Comparison of ENCODE assay signal across 17 cellular contexts in the genomic region with DNA sequence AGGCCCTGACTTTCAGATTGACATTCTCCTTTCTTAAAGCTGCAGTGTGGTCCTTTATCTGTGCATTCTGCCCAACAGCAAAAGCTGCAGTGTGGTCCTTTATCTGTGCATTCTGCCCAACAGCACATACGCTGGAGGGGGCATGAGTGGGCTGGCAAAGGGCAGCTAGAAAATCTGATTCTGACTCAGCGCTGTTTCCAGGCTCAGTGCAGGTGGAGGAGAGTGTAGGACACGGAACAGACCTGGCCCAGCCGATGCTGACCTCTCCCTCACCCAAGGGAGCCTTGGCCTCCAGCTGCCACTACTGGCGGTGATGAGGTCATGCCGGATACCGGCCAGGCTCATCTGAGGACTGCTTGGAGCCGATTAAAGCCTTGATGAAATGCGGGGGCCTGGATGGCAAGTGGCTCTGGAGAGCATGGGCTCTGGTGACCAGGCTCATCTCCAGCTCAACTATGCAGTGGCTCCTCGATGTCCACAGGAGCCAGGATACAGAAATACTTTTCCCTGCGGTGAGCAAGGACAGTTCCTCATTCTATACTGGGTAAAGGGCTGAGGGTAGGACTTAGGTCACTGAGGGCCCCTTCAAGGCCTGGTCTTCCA.
A peak's percentile ranks its signal among the peaks of the same experiment; 100 is the strongest.
DNase-seq lines count a peak whose midpoint lies in the region; ATAC-seq and TF ChIP-seq lines count a peak whose summit lies in the region.
"Had no signal": no experiment of that assay in that cellular context is flagged by ENCODE, and none has a peak within 500 bp of the region (broad histone marks: within the 10 kb centered on the region; RNA-seq: fewer than 3 reads in every experiment).

No MANE protein-coding gene starts in this region.

- H3K4ac ChIP-seq in neuronal stem cell (ENCODE audit: low read length) = no peak overlapping the region

- H3K79me1 ChIP-seq in neuronal stem cell (ENCODE audit: low read depth, low read length) = no peaks in the 10 kb centered on the region

- H3K27ac ChIP-seq in neuronal stem cell (replicated peaks; ENCODE audit: low read length) = no peak overlapping the region
- H3K27ac ChIP-seq in tibial nerve = no peak overlapping the region
- H3K27ac ChIP-seq: Peyer's patch, skin epidermis had no signal

- peak overlapping the region; percentile 19 for H4K91ac ChIP-seq in neuronal stem cell (ENCODE audit: low read depth, low read length, poor library complexity)

- H3K9ac ChIP-seq in neuronal stem cell (ENCODE audit: low read depth, low read length, poor library complexity) = no peak overlapping the region

- no peaks in the 10 kb centered on the region for H3K36me3 ChIP-seq in neuronal stem cell (replicated peaks in 1 of 2; ENCODE audit: control insufficient read depth in 2 of 2, insufficient read depth in 2 of 2, low read length in 2 of 2)
- H3K36me3 ChIP-seq in tibial nerve = peaks cover 0 to 5% (median 0%) of the 10 kb centered on the region in 3 donors
- H3K36me3 ChIP-seq: Peyer's patch had no signal

- no peak overlapping the region for H2BK12ac ChIP-seq in neuronal stem cell (ENCODE audit: low read length)

- DNase-seq in Daoy (ENCODE audit: low read depth) (peak; percentile 7), fibroblast of mammary gland (ENCODE audit: low read depth) (peak; percentile 51), neuronal stem cell (ENCODE audit: low spot score) (no peak), tibial nerve (ENCODE audit: low spot score in 2 of 2) (no peak)
- DNase-seq in activated naive CD4-positive, alpha-beta T cell (lab: John Stamatoyannopoulos, UW) = no peak
- DNase-seq in stimulated activated CD4-positive, alpha-beta T cell treated with anti-CD3 and anti-CD28 coated beads, Interleukin-12 subunit alpha, Interleukin-12 subunit beta, amount 100 ng/mL, for 4 hours = no peak
- DNase-seq: activated CD4-positive, alpha-beta memory T cell treated with anti-CD3 and anti-CD28 coated beads, Interleukin-2, amount 10 ng/mL, durations not matched to agents 7 days and 5 days; erythroblast; GOT3; IMR-90; mammary epithelial cell; NCI-H1417 treated with DMSO at 0.1 percent for 48 hours; Peyer's patch; T-helper 17 cell had no signal

- no peak overlapping the region for H3K23ac ChIP-seq in neuronal stem cell (ENCODE audit: low read depth, low read length, poor library complexity)

- H2BK5ac ChIP-seq in neuronal stem cell (ENCODE audit: low read length) = no peak overlapping the region

- H2AFZ ChIP-seq in neuronal stem cell (ENCODE audit: low read length) = no peak overlapping the region

- no peak overlapping the region for H2BK15ac ChIP-seq in neuronal stem cell (ENCODE audit: low read length)

- H2BK120ac ChIP-seq in neuronal stem cell (ENCODE audit: low read depth, low read length) = no peak overlapping the region

- TF ChIP-seq CTCF in fibroblast of mammary gland (conservative IDR thresholded peaks at IDR 0.05; ENCODE audit: control insufficient read depth, insufficient read depth, low read depth, low read length) (no peak), tibial nerve (IDR thresholded peaks at IDR 0.05) (no peak)

- no peak overlapping the region for H4K8ac ChIP-seq in neuronal stem cell (ENCODE audit: low read depth, low read length)

- no peak overlapping the region for H3K4me2 ChIP-seq in neuronal stem cell (ENCODE audit: insufficient read depth, low read length, poor library complexity, severe bottlenecking)

- no peak for ATAC-seq in HG03025 (IDR thresholded peaks at IDR 0.05; ENCODE audit: low FRiP score, unreplicated experiment)
- ATAC-seq: T-helper 17 cell had no signal

- no peak overlapping the region for H2AK5ac ChIP-seq in neuronal stem cell (ENCODE audit: low read depth, low read length)

- WGBS in neuronal stem cell (ENCODE audit: extremely low coverage in 2 of 2, insufficient read length in 2 of 2, insufficient replicate concordance in 1 of 2), 2 donors = no CpG with 5 or more reads among the region's 11 CpGs
- WGBS in tibial nerve, 2 donors = 48 to 53% methylated on average over 10 to 11 of the region's 11 CpGs

- H3K27me3 ChIP-seq in neuronal stem cell (ENCODE audit: control insufficient read depth in 3 of 3, insufficient read depth in 3 of 3, low read depth in 1 of 3, low read length in 3 of 3) (no peaks in the 10 kb centered on the region), tibial nerve (peaks cover 0 to 2% of the 10 kb centered on the region in 2 donors)
- H3K27me3 ChIP-seq: Peyer's patch had no signal

- TF ChIP-seq EP300 in tibial nerve (IDR thresholded peaks at IDR 0.05) = no peak

- H3K9me3 ChIP-seq in neuronal stem cell (replicated peaks in 1 of 2; ENCODE audit: control insufficient read depth in 2 of 2, insufficient read depth in 1 of 2, low read depth in 1 of 2, low read length in 2 of 2) = no peaks in the 10 kb centered on the region
- no peaks in the 10 kb centered on the region for H3K9me3 ChIP-seq in tibial nerve
- H3K9me3 ChIP-seq: Peyer's patch had no signal

- H3K18ac ChIP-seq in neuronal stem cell (ENCODE audit: low read length) = peak overlapping the region; percentile 20

- no peak for TF ChIP-seq POLR2A in tibial nerve (IDR thresholded peaks at IDR 0.05)

- H3K14ac ChIP-seq in neuronal stem cell (ENCODE audit: low read length) = no peak overlapping the region

- no peaks in the 10 kb centered on the region for H3K4me1 ChIP-seq in neuronal stem cell (ENCODE audit: control insufficient read depth in 2 of 2, insufficient read depth in 1 of 2, low read depth in 1 of 2, low read length in 2 of 2)
- H3K4me1 ChIP-seq in tibial nerve = peaks cover 0 to 17% (median 7%) of the 10 kb centered on the region in 4 donors
- H3K4me1 ChIP-seq: Peyer's patch had no signal

- H3K4me3 ChIP-seq in fibroblast of mammary gland (ENCODE audit: control insufficient read depth, low read depth, low read length) (no peak overlapping the region), neuronal stem cell (ENCODE audit: low read length in 2 of 2) (no peak overlapping the region), tibial nerve (no peak overlapping the region)
- H3K4me3 ChIP-seq: Peyer's patch, skin epidermis had no signal

TF ChIP-seq in PFSK-1, 5 proteins besides CTCF, POLR2A, EP300 and RAD21:
- peak; percentile 37 for TF ChIP-seq FOXP2 (optimal IDR thresholded peaks at IDR 0.05; ENCODE audit: borderline replicate concordance, extremely low read depth, extremely low read length, insufficient read depth)
- no peak for TF ChIP-seq SIN3A (IDR thresholded peaks at IDR 0.05; ENCODE audit: borderline replicate concordance, insufficient read depth, low read length)
- no peak for TF ChIP-seq POLR2AphosphoS5 (IDR thresholded peaks at IDR 0.05; ENCODE audit: low read depth, low read length)
- TF ChIP-seq, protein P1, sequence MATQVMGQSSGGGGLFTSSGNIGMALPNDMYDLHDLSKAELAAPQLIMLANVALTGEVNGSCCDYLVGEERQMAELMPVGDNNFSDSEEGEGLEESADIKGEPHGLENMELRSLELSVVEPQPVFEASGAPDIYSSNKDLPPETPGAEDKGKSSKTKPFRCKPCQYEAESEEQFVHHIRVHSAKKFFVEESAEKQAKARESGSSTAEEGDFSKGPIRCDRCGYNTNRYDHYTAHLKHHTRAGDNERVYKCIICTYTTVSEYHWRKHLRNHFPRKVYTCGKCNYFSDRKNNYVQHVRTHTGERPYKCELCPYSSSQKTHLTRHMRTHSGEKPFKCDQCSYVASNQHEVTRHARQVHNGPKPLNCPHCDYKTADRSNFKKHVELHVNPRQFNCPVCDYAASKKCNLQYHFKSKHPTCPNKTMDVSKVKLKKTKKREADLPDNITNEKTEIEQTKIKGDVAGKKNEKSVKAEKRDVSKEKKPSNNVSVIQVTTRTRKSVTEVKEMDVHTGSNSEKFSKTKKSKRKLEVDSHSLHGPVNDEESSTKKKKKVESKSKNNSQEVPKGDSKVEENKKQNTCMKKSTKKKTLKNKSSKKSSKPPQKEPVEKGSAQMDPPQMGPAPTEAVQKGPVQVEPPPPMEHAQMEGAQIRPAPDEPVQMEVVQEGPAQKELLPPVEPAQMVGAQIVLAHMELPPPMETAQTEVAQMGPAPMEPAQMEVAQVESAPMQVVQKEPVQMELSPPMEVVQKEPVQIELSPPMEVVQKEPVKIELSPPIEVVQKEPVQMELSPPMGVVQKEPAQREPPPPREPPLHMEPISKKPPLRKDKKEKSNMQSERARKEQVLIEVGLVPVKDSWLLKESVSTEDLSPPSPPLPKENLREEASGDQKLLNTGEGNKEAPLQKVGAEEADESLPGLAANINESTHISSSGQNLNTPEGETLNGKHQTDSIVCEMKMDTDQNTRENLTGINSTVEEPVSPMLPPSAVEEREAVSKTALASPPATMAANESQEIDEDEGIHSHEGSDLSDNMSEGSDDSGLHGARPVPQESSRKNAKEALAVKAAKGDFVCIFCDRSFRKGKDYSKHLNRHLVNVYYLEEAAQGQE (IDR thresholded peaks at IDR 0.05; ENCODE audit: insufficient read depth in 1 of 2, low read depth in 2 of 2, low read length in 2 of 2) = no peak

Comparison
In these comparisons a context has a peak if more than half of its experiments do, and no peak if none do; other contexts are left out.
1. DNase-seq: peak in Daoy (single experiment) and fibroblast of mammary gland (single experiment); none in neuronal stem cell (single experiment), activated naive CD4-positive, alpha-beta T cell (0 of 4), tibial nerve (0 of 2) and stimulated activated CD4-positive, alpha-beta T cell treated with anti-CD3 and anti-CD28 coated beads, Interleukin-12 subunit alpha, Interleukin-12 subunit beta, amount 100 ng/mL, for 4 hours (single experiment).